8 cellular contexts compared by ENCODE assay signal in genomic region chr16:1413684-1414531, GRCh38. TPM values are rescaled to one million over a fixed set of nuclear protein-coding genes. Genes with fewer than 3 reads are reported as not detected.
DNase-seq lines count a peak whose midpoint lies in the region; ATAC-seq and TF ChIP-seq lines count a peak whose summit lies in the region.

No MANE protein-coding gene starts in this region.

- H3K27me3 ChIP-seq in AG04450 (ENCODE audit: control insufficient read depth, insufficient read depth, low read length) (no peaks in the 10 kb centered on the region), iPS DF 6.9 (ENCODE audit: control insufficient read depth, insufficient read depth, low read length) (no peaks in the 10 kb centered on the region)

- TF ChIP-seq CTCF in AG04450 (IDR thresholded peaks at IDR 0.05; ENCODE audit: low read depth, low read length) = peak; percentile 53

- H3K36me3 ChIP-seq in iPS DF 6.9 (ENCODE audit: control insufficient read depth, insufficient read depth, low read length) = no peaks in the 10 kb centered on the region; the same call in 1 of the 2 replicates

- POLR2A ChIA-PET in AG04450 (lab: Yijun Ruan, JAX) = no interaction called here

- no peaks in the 10 kb centered on the region; the same call in 1 of the 2 replicates for H3K9me3 ChIP-seq in AG04450 (ENCODE audit: control insufficient read depth, insufficient read depth, low read length)
- no peaks in the 10 kb centered on the region for H3K9me3 ChIP-seq in iPS DF 6.9 (ENCODE audit: control insufficient read depth, insufficient read depth, low read length)

- no peaks in the 10 kb centered on the region for H3K4me1 ChIP-seq in iPS DF 6.9 (ENCODE audit: control insufficient read depth, insufficient read depth, low read length)

- H3K4me3 ChIP-seq in AG04450 (ENCODE audit: low read depth, low read length) (peak overlapping the region; percentile 78), iPS DF 6.9 (ENCODE audit: low read length) (peak overlapping the region; percentile 81; the same call in 1 of the 2 replicates), skin epidermis (peak overlapping the region; percentile 77 to 96 (median 92))

- H3K27ac ChIP-seq in AG04450 (ENCODE audit: low read depth, low read length) (no peak overlapping the region), angular gyrus (ENCODE audit: low read depth, low read length) (peak overlapping the region; percentile 59), iPS DF 6.9 (ENCODE audit: low read length) (no peak overlapping the region), skin epidermis (peak overlapping the region; percentile 50 to 96 (median 91))

- no CpG with 5 or more reads among the region's 85 CpGs for WGBS in iPS DF 6.9 (ENCODE audit: insufficient coverage, insufficient read length)

- TF ChIP-seq POLR2A in GM18505 (IDR thresholded peaks at IDR 0.05; ENCODE audit: borderline replicate concordance, extremely low read depth, insufficient read depth, insufficient read length) = peak; percentile 25

- CTCF ChIA-PET in AG04450 (lab: Charles Lee) = no interaction called here

- DNase-seq in AG04450 (ENCODE audit: low read depth, low spot score) (no peak), HuH-7.5 (ENCODE audit: low spot score) (peak; percentile 81), T follicular helper cell (ENCODE audit: low read depth) (peak; percentile 46), iPS DF 6.9 (ENCODE audit: low read depth, low spot score) (peak; percentile 43)

- ATAC-seq in GM18505 (IDR thresholded peaks at IDR 0.05; ENCODE audit: unreplicated experiment) = peak; percentile 40
- ATAC-seq in HG02981 (IDR thresholded peaks at IDR 0.05; ENCODE audit: unreplicated experiment) = no peak

RNA-seq across cellular contexts. Expression of gene UNKL, which starts 0.6 kb away (rescaled TPM):
- polyA plus RNA-seq in AG04450 (2011; rRNA removed) = 7.6 and 9.3 TPM in 2 replicates
- polyA minus RNA-seq in AG04450 (2011; rRNA and poly(A)+ RNA removed) = 4.3 and 11.7 TPM in 2 replicates

RNA-seq across cellular contexts. Expression of gene UQCC4, which starts 6.6 kb away (rescaled TPM):
- polyA plus RNA-seq in AG04450 (2011; rRNA removed) = 14.2 and 15.2 TPM in 2 replicates
- 5.3 and 6.1 TPM in 2 replicates for polyA minus RNA-seq in AG04450 (2011; rRNA and poly(A)+ RNA removed)

RNA-seq across cellular contexts. Expression of gene PERCC1, which starts 17.0 kb away (rescaled TPM):
- polyA plus RNA-seq in AG04450 (2011; rRNA removed) = not detected in 2 replicates
- not detected in 2 replicates for polyA minus RNA-seq in AG04450 (2011; rRNA and poly(A)+ RNA removed)

RNA-seq across cellular contexts. Expression of gene CCDC154, which starts 30.4 kb away (rescaled TPM):
- 0.02 and 0.06 TPM in 2 replicates for polyA plus RNA-seq in AG04450 (2011; rRNA removed)
- polyA minus RNA-seq in AG04450 (2011; rRNA and poly(A)+ RNA removed) = not detected in 2 replicates

Comparison
In these comparisons a context has a peak if more than half of its experiments do, and no peak if none do; other contexts are left out.
1. H3K27ac ChIP-seq: peak in angular gyrus (single experiment) and skin epidermis (21 of 21); none in AG04450 (single experiment) and iPS DF 6.9 (single experiment).
2. Peak in every context shown above with its lines, with median percentiles within 50 percentile points of each other: H3K4me3 ChIP-seq.